In the genomic region with DNA sequence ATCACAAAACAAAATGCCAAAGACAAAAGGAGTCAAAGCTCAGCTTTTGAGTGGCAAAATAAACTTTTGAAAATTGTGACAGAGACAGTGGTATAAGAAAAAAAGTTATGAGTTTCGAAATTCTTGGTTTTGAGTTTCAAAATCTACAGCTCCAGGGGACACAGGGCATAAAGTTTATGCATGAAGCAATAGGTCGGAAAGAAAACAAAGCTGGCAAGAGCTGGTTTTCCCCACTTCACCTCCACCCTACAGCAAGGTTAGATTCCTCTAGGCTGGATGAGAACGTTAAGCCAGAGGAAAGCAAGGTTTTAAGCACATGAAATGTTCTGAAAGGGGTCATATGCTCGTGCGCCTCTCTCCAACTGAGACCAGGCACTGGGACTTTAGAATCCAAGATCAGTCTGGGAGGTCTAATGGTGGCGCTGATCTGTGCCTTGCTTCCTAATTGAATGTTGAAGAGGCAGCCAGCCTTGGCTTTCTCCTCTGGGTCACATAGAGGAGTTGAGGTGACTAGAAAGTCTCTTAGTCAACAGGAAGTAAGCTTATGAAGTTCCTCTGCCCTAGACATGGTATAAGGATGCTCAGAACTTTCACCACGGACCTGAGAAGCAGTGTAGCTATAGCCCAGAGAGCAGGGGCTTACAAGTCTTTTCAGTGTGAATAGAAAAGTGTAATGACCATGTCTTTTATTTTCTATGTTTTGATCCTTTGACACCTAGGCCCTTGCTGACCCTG, we compare ENCODE assay signal across 19 cellular contexts.
DNase-seq lines count a peak whose midpoint lies in the region; ATAC-seq lines count a peak whose summit lies in the region.
"Had no signal": no experiment of that assay in that cellular context is flagged by ENCODE, and none has a peak within 500 bp of the region (broad histone marks: within the 10 kb centered on the region; RNA-seq: fewer than 3 reads in every experiment).

No MANE protein-coding gene starts in this region.

- no peak overlapping the region for H4K12ac ChIP-seq in trophoblast cell (ENCODE audit: low read depth, low read length)

- H3K79me2 ChIP-seq in trophoblast cell (ENCODE audit: control insufficient read depth, insufficient read depth, low read length, poor library complexity), result peaks cover 2% of the 10 kb centered on the region

- H3K23ac ChIP-seq in trophoblast cell (ENCODE audit: low read length), result no peak overlapping the region

- POLR2A ChIA-PET in activated CD8-positive, alpha-beta T cell treated with anti-CD3 and anti-CD28 coated beads, Interleukin-2, amount 10 ng/mL, durations not matched to agents 7 days and 5 days (lab: Charles Lee), result no interaction called here

- no peak overlapping the region for H3K18ac ChIP-seq in trophoblast cell (ENCODE audit: low read length)

- peak overlapping the region; percentile 46 for H2BK5ac ChIP-seq in trophoblast cell (ENCODE audit: low read depth, low read length, poor library complexity)

- no peaks in the 10 kb centered on the region for H3K27me3 ChIP-seq in trophoblast cell (ENCODE audit: insufficient read depth, low read length)
- H3K27me3 ChIP-seq: cardiac muscle cell, right lobe of liver had no signal

- H3K9me3 Mint-ChIP-seq in activated CD8-positive, alpha-beta T cell treated with anti-CD3 and anti-CD28 coated beads, Interleukin-2, amount 10 ng/mL, durations not matched to agents 7 days and 5 days (ENCODE audit: insufficient read depth), result peaks cover 10% of the 10 kb centered on the region

- no peak overlapping the region for H3K4ac ChIP-seq in trophoblast cell (ENCODE audit: low read depth, low read length)

- H3K4me2 ChIP-seq in trophoblast cell (ENCODE audit: low read length), result no peak overlapping the region
- H3K4me2 ChIP-seq: A549 had no signal

- H3K27ac ChIP-seq in trophoblast cell (ENCODE audit: low read depth, low read length), result peak overlapping the region; percentile 63
- H3K27ac ChIP-seq: A549, cardiac muscle cell, lower lobe of right lung, right lobe of liver had no signal

- peaks cover 4% of the 10 kb centered on the region for H3K79me1 ChIP-seq in trophoblast cell (ENCODE audit: low read length)

- no peak overlapping the region for H3K14ac ChIP-seq in trophoblast cell (ENCODE audit: low read length)

- H3K27ac Mint-ChIP-seq in activated CD8-positive, alpha-beta T cell treated with anti-CD3 and anti-CD28 coated beads, Interleukin-2, amount 10 ng/mL, durations not matched to agents 7 days and 5 days, result peak overlapping the region; percentile 25

- H4K8ac ChIP-seq in trophoblast cell (ENCODE audit: low read depth, low read length), result peak overlapping the region; percentile 43

- H2AFZ ChIP-seq in trophoblast cell (ENCODE audit: insufficient read depth, low read length, poor library complexity), result no peak overlapping the region

- H3K4me1 Mint-ChIP-seq in activated CD8-positive, alpha-beta T cell treated with anti-CD3 and anti-CD28 coated beads, Interleukin-2, amount 10 ng/mL, durations not matched to agents 7 days and 5 days (ENCODE audit: low read depth), result peaks cover 14% of the 10 kb centered on the region

- H3K4me1 ChIP-seq in trophoblast cell (ENCODE audit: control insufficient read depth in 1 of 2, insufficient read depth in 2 of 2, low read length in 2 of 2), result peaks cover 6 to 7% of the 10 kb centered on the region in 2 experiments
- H3K4me1 ChIP-seq: A549, right lobe of liver had no signal

- H3K4me3 ChIP-seq in trophoblast cell (ENCODE audit: low read depth, low read length), result no peak overlapping the region
- H3K4me3 ChIP-seq: A549, cardiac muscle cell, lower lobe of right lung, right lobe of liver had no signal

- DNase-seq in SIG-M5 treated with dmso at 0.1 percent for 504 hours (lab: John Stamatoyannopoulos, UW; ENCODE audit: unreplicated experiment), result peak; percentile 81
- DNase-seq in SIG-M5 (lab: John Stamatoyannopoulos, UW), result no peak
- DNase-seq in HT-29 (ENCODE audit: low spot score), result peak; percentile 1
- no peak for DNase-seq in activated CD8-positive, alpha-beta T cell treated with anti-CD3 and anti-CD28 coated beads, Interleukin-2, amount 10 ng/mL, durations not matched to agents 7 days and 5 days
- DNase-seq in trophoblast cell, result peak in 1 of 2 donors; percentile 30
- DNase-seq: activated effector memory CD4-positive, alpha-beta T cell treated with Interleukin-2 at 50 U/mL for 16 hours; H7; KG1; lower lobe of right lung; NCI-H1694 treated with DMSO at 0.1 percent for 48 hours; stimulated activated CD4-positive, alpha-beta T cell treated with anti-CD3 and anti-CD28 coated beads, Interleukin-4, amount 100 ng/mL, for 1 hour had no signal

- peak overlapping the region; percentile 51 for H2BK12ac ChIP-seq in trophoblast cell (ENCODE audit: low read length)

- WGBS in trophoblast cell (ENCODE audit: extremely low coverage, insufficient coverage, insufficient read length), result no CpG with 5 or more reads among the region's 7 CpGs

- H2BK120ac ChIP-seq in trophoblast cell (ENCODE audit: insufficient read depth, low read length, poor library complexity), result peak overlapping the region; percentile 18

- no peaks in the 10 kb centered on the region for H3K9me3 ChIP-seq in trophoblast cell (ENCODE audit: insufficient read depth, low read depth, low read length)
- H3K9me3 ChIP-seq: A549, lower lobe of right lung, right lobe of liver had no signal

- ATAC-seq in activated CD8-positive, alpha-beta T cell treated with anti-CD3 and anti-CD28 coated beads, Interleukin-2, amount 10 ng/mL, durations not matched to agents 7 days and 5 days, result peak; percentile 57
- ATAC-seq in HG02642 (IDR thresholded peaks at IDR 0.05; ENCODE audit: poor library complexity, unreplicated experiment) (no peak), HG03457 (IDR thresholded peaks at IDR 0.05; ENCODE audit: unreplicated experiment) (no peak), HG02763 (IDR thresholded peaks at IDR 0.05; ENCODE audit: unreplicated experiment) (no peak)
- ATAC-seq: A549, Right ventricle myocardium inferior had no signal

- no peak overlapping the region for H3K4me3 Mint-ChIP-seq in activated CD8-positive, alpha-beta T cell treated with anti-CD3 and anti-CD28 coated beads, Interleukin-2, amount 10 ng/mL, durations not matched to agents 7 days and 5 days
- H3K4me3 Mint-ChIP-seq: neural crest cell had no signal

- peak overlapping the region; percentile 59 for H2AK5ac ChIP-seq in trophoblast cell (ENCODE audit: low read length)

- H3K27me3 Mint-ChIP-seq in activated CD8-positive, alpha-beta T cell treated with anti-CD3 and anti-CD28 coated beads, Interleukin-2, amount 10 ng/mL, durations not matched to agents 7 days and 5 days (ENCODE audit: low read depth), result no peaks in the 10 kb centered on the region

- no peaks in the 10 kb centered on the region for H3K36me3 ChIP-seq in trophoblast cell (ENCODE audit: control insufficient read depth in 1 of 2, insufficient read depth in 2 of 2, low read length in 2 of 2)
- H3K36me3 ChIP-seq: cardiac muscle cell, lower lobe of right lung, right lobe of liver had no signal

- peak overlapping the region; percentile 20 for H4K91ac ChIP-seq in trophoblast cell (ENCODE audit: low read depth, low read length)

- CTCF ChIA-PET in activated CD8-positive, alpha-beta T cell treated with anti-CD3 and anti-CD28 coated beads, Interleukin-2, amount 10 ng/mL, durations not matched to agents 7 days and 5 days (lab: Charles Lee), result interaction anchor here (1.1 to 2.3 kb wide), 3 partner anchors 9 to 16 kb away, joined by 3 to 6 read pairs (median 3); no protein-coding TSS in a partner anchor

- H3K9ac ChIP-seq in trophoblast cell (ENCODE audit: low read length), result no peak overlapping the region

- H3K36me3 Mint-ChIP-seq in activated CD8-positive, alpha-beta T cell treated with anti-CD3 and anti-CD28 coated beads, Interleukin-2, amount 10 ng/mL, durations not matched to agents 7 days and 5 days (ENCODE audit: low read depth), result peaks cover 3% of the 10 kb centered on the region

Comparison
In these comparisons a context has a peak if more than half of its experiments do, and no peak if none do; other contexts are left out.
1. DNase-seq: peak in SIG-M5 treated with dmso at 0.1 percent for 504 hours (single experiment) and HT-29 (single experiment); none in SIG-M5 (single experiment) and activated CD8-positive, alpha-beta T cell treated with anti-CD3 and anti-CD28 coated beads, Interleukin-2, amount 10 ng/mL, durations not matched to agents 7 days and 5 days (single experiment).